In the genomic region with DNA sequence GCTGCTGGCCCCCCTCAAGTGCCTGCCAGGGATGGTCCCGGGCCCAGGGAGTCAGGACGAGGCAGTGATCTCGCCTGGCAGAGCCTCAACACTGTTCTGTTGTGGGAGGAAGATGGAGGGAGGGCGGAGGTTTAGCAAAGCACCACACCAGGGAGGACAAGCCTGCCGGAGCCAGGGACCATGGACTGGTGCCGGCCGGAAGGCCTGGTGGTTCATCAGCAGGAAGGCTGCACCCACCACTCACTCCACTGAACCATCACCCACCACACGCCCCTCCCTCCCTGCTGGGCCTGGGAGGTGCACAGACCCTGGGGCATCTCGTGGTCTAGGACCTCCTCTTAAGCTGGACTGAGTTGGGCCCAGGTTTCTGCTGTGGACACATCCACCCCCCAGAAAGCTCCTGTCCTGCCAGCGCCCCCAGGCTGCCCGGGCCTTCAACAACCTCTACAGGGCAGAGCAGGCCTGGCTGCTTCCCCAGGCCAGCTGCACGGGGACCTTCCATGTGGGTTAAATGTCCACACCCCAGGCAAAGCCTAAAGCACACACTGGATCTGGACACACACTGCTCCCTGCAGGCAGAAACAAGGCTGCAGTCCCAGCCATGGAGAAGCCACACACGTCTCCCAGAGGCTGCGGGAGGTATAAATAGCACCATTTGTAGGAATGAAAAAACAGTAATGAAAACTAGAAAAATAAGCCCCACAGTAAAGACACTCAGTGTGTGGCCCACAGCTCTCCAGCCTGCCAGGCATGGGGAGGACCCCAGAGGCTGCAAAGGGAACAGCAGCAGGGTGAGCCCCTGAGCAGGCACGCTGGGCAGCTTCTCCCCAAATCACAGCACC, we compare ENCODE assay signal across 2 cellular contexts.
TF ChIP-seq lines count a peak whose summit lies in the region.

No MANE protein-coding gene starts in this region.

TF ChIP-seq in GM23338, 12 proteins besides CTCF, POLR2A, EP300 and RAD21 (continued from another document):
- TF ChIP-seq, protein P1, sequence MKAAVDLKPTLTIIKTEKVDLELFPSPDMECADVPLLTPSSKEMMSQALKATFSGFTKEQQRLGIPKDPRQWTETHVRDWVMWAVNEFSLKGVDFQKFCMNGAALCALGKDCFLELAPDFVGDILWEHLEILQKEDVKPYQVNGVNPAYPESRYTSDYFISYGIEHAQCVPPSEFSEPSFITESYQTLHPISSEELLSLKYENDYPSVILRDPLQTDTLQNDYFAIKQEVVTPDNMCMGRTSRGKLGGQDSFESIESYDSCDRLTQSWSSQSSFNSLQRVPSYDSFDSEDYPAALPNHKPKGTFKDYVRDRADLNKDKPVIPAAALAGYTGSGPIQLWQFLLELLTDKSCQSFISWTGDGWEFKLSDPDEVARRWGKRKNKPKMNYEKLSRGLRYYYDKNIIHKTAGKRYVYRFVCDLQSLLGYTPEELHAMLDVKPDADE (IDR thresholded peaks at IDR 0.05) = no peak
- TF ChIP-seq, protein P2, sequence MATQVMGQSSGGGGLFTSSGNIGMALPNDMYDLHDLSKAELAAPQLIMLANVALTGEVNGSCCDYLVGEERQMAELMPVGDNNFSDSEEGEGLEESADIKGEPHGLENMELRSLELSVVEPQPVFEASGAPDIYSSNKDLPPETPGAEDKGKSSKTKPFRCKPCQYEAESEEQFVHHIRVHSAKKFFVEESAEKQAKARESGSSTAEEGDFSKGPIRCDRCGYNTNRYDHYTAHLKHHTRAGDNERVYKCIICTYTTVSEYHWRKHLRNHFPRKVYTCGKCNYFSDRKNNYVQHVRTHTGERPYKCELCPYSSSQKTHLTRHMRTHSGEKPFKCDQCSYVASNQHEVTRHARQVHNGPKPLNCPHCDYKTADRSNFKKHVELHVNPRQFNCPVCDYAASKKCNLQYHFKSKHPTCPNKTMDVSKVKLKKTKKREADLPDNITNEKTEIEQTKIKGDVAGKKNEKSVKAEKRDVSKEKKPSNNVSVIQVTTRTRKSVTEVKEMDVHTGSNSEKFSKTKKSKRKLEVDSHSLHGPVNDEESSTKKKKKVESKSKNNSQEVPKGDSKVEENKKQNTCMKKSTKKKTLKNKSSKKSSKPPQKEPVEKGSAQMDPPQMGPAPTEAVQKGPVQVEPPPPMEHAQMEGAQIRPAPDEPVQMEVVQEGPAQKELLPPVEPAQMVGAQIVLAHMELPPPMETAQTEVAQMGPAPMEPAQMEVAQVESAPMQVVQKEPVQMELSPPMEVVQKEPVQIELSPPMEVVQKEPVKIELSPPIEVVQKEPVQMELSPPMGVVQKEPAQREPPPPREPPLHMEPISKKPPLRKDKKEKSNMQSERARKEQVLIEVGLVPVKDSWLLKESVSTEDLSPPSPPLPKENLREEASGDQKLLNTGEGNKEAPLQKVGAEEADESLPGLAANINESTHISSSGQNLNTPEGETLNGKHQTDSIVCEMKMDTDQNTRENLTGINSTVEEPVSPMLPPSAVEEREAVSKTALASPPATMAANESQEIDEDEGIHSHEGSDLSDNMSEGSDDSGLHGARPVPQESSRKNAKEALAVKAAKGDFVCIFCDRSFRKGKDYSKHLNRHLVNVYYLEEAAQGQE (IDR thresholded peaks at IDR 0.05; ENCODE audit: unreplicated experiment) = no peak
- TF ChIP-seq JUNB (IDR thresholded peaks at IDR 0.05; ENCODE audit: unreplicated experiment) (no peak), ZNF114 (CRISPR knock-in tag; IDR thresholded peaks at IDR 0.05) (no peak), NANOG (IDR thresholded peaks at IDR 0.05; ENCODE audit: borderline replicate concordance) (no peak), POLR2AphosphoS5 (IDR thresholded peaks at IDR 0.05; ENCODE audit: low read depth) (0 out of 2 replicates have a peak, but pooled peaks have one; percentile 27)
TF ChIP-seq in GM23338: peak in this region for 1.

TF ChIP-seq in SK-N-SH, 30 proteins besides CTCF, POLR2A, EP300 and RAD21 (continued from another document):
- TF ChIP-seq, protein P3, sequence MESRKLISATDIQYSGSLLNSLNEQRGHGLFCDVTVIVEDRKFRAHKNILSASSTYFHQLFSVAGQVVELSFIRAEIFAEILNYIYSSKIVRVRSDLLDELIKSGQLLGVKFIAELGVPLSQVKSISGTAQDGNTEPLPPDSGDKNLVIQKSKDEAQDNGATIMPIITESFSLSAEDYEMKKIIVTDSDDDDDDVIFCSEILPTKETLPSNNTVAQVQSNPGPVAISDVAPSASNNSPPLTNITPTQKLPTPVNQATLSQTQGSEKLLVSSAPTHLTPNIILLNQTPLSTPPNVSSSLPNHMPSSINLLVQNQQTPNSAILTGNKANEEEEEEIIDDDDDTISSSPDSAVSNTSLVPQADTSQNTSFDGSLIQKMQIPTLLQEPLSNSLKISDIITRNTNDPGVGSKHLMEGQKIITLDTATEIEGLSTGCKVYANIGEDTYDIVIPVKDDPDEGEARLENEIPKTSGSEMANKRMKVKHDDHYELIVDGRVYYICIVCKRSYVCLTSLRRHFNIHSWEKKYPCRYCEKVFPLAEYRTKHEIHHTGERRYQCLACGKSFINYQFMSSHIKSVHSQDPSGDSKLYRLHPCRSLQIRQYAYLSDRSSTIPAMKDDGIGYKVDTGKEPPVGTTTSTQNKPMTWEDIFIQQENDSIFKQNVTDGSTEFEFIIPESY (IDR thresholded peaks at IDR 0.05; ENCODE audit: borderline replicate concordance, low read depth) = no peak
- TF ChIP-seq GABPA (IDR thresholded peaks at IDR 0.05; ENCODE audit: low read depth) (no peak), SMC3 (IDR thresholded peaks at IDR 0.05; ENCODE audit: low read depth, low read length) (no peak), FOXJ3 (CRISPR knock-in tag; IDR thresholded peaks at IDR 0.05) (no peak), CHD2 (IDR thresholded peaks at IDR 0.05; ENCODE audit: low read length, partially characterized antibody) (no peak), FOXM1 (IDR thresholded peaks at IDR 0.05; ENCODE audit: low read depth) (no peak), RCOR1 (IDR thresholded peaks at IDR 0.05; ENCODE audit: low read length) (no peak), JUND (IDR thresholded peaks at IDR 0.05) (no peak), MXI1 (IDR thresholded peaks at IDR 0.05; ENCODE audit: low read depth, low read length) (no peak)
- TF ChIP-seq, protein P2 (IDR thresholded peaks at IDR 0.05; ENCODE audit: low read depth, low read length) = no peak
- TF ChIP-seq, protein P4, sequence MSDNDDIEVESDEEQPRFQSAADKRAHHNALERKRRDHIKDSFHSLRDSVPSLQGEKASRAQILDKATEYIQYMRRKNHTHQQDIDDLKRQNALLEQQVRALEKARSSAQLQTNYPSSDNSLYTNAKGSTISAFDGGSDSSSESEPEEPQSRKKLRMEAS (IDR thresholded peaks at IDR 0.05; ENCODE audit: low read depth) = no peak
- TF ChIP-seq, protein P5, sequence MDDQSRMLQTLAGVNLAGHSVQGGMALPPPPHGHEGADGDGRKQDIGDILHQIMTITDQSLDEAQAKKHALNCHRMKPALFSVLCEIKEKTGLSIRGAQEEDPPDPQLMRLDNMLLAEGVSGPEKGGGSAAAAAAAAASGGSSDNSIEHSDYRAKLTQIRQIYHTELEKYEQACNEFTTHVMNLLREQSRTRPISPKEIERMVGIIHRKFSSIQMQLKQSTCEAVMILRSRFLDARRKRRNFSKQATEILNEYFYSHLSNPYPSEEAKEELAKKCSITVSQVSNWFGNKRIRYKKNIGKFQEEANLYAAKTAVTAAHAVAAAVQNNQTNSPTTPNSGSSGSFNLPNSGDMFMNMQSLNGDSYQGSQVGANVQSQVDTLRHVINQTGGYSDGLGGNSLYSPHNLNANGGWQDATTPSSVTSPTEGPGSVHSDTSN (IDR thresholded peaks at IDR 0.05) = no peak
- TF ChIP-seq, protein P6, sequence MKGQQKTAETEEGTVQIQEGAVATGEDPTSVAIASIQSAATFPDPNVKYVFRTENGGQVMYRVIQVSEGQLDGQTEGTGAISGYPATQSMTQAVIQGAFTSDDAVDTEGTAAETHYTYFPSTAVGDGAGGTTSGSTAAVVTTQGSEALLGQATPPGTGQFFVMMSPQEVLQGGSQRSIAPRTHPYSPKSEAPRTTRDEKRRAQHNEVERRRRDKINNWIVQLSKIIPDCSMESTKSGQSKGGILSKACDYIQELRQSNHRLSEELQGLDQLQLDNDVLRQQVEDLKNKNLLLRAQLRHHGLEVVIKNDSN (IDR thresholded peaks at IDR 0.05; ENCODE audit: borderline replicate concordance, low read depth) = no peak
